In genomic region chr5:883475-884181, GRCh38 we compare ENCODE assay signal across 1 cellular context.
TF ChIP-seq lines count a peak whose summit lies in the region.

No MANE protein-coding gene starts in this region.

TF ChIP-seq in GM12878, 131 proteins besides CTCF, POLR2A, EP300 and RAD21:
- no peak for TF ChIP-seq SUZ12 (IDR thresholded peaks at IDR 0.05; ENCODE audit: unreplicated experiment)
- TF ChIP-seq ATF7 (IDR thresholded peaks at IDR 0.05; ENCODE audit: low read depth) = no peak
- TF ChIP-seq CHD1 (IDR thresholded peaks at IDR 0.05; ENCODE audit: low read depth, low read length) = no peak
- TF ChIP-seq, protein P1, sequence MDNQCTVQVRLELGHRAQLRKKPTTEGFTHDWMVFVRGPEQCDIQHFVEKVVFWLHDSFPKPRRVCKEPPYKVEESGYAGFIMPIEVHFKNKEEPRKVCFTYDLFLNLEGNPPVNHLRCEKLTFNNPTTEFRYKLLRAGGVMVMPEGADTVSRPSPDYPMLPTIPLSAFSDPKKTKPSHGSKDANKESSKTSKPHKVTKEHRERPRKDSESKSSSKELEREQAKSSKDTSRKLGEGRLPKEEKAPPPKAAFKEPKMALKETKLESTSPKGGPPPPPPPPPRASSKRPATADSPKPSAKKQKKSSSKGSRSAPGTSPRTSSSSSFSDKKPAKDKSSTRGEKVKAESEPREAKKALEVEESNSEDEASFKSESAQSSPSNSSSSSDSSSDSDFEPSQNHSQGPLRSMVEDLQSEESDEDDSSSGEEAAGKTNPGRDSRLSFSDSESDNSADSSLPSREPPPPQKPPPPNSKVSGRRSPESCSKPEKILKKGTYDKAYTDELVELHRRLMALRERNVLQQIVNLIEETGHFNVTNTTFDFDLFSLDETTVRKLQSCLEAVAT (IDR thresholded peaks at IDR 0.05) = no peak
- TF ChIP-seq RCOR1 (conservative IDR thresholded peaks at IDR 0.05; ENCODE audit: low read depth, low read length) = no peak
- no peak for TF ChIP-seq MEF2B (IDR thresholded peaks at IDR 0.05; ENCODE audit: partially characterized antibody, poor library complexity, severe bottlenecking)
- TF ChIP-seq MEF2A (IDR thresholded peaks at IDR 0.05; ENCODE audit: insufficient read depth, low read depth, low read length) = no peak
- no peak for TF ChIP-seq STAT3 (IDR thresholded peaks at IDR 0.05; ENCODE audit: low read depth, low read length)
- TF ChIP-seq, protein P2, sequence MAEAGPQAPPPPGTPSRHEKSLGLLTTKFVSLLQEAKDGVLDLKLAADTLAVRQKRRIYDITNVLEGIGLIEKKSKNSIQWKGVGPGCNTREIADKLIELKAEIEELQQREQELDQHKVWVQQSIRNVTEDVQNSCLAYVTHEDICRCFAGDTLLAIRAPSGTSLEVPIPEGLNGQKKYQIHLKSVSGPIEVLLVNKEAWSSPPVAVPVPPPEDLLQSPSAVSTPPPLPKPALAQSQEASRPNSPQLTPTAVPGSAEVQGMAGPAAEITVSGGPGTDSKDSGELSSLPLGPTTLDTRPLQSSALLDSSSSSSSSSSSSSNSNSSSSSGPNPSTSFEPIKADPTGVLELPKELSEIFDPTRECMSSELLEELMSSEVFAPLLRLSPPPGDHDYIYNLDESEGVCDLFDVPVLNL (IDR thresholded peaks at IDR 0.05; ENCODE audit: low read depth, low read length) = no peak
- no peak for TF ChIP-seq SPI1 (IDR thresholded peaks at IDR 0.05; ENCODE audit: borderline replicate concordance, insufficient read depth, low read depth, low read length)
- no peak for TF ChIP-seq NR2C2 (IDR thresholded peaks at IDR 0.05; ENCODE audit: borderline replicate concordance, control insufficient read depth, insufficient read length, low read depth)
- no peak for TF ChIP-seq SP1 (IDR thresholded peaks at IDR 0.05; ENCODE audit: low read depth, low read length)
- no peak for TF ChIP-seq POLR2AphosphoS2 (IDR thresholded peaks at IDR 0.05; ENCODE audit: low read depth, low read length)
- no peak for TF ChIP-seq IKZF1 (conservative IDR thresholded peaks at IDR 0.05)
- TF ChIP-seq BHLHE40 (IDR thresholded peaks at IDR 0.05; ENCODE audit: borderline replicate concordance in 1 of 2, low read depth in 2 of 2, low read length in 1 of 2) = no peak
